ENCODE assay signal across 1 cellular context in genomic region chr4:7909463-7909862, GRCh38.
TF ChIP-seq lines count a peak whose summit lies in the region.

No MANE protein-coding gene starts in this region.

TF ChIP-seq in endothelial cell of umbilical vein, 7 proteins besides CTCF, POLR2A, EP300 and RAD21 (continued from another document):
- no peak for TF ChIP-seq MAX (IDR thresholded peaks at IDR 0.05; ENCODE audit: insufficient read depth, insufficient read length)
- no peak for TF ChIP-seq MYC (IDR thresholded peaks at IDR 0.05; ENCODE audit: low read depth, low read length)
- no peak for TF ChIP-seq GATA2 (IDR thresholded peaks at IDR 0.05; ENCODE audit: insufficient read depth, insufficient read length, low read depth, low read length)
- TF ChIP-seq POLR2AphosphoS5 (IDR thresholded peaks at IDR 0.05; ENCODE audit: insufficient read depth, low read depth, low read length): no peak
